35 cellular contexts compared by ENCODE assay signal in genomic region chr16:82884320-82884898, GRCh38.
"Had no signal": no experiment of that assay in that cellular context is flagged by ENCODE, and none has a peak within 500 bp of the region (broad histone marks: within the 10 kb centered on the region; RNA-seq: fewer than 3 reads in every experiment).

No MANE protein-coding gene starts in this region.

- H3K4me3 ChIP-seq: adrenal gland, breast epithelium, cardiac muscle cell, coronary artery, dorsolateral prefrontal cortex, esophagus squamous epithelium, gastroesophageal sphincter had no signal

- H3K27me3 Mint-ChIP-seq: activated naive CD4-positive, alpha-beta T cell treated with anti-CD3 and anti-CD28 coated beads, Interleukin-2, amount 50 U/mL, for 24 hours; activated naive CD8-positive, alpha-beta T cell treated with anti-CD3 and anti-CD28 coated beads, Interleukin-2, amount 50 U/mL, for 24 hours; brain; dendritic cell treated with granulocyte-macrophage colony-stimulating factor and Interleukin-4, amounts not matched to agents 40 ng/mL and 50 ng/mL, for 4 days had no signal

- H3K9me3 Mint-ChIP-seq: activated CD4-positive, alpha-beta memory T cell treated with anti-CD3 and anti-CD28 coated beads for 36 hours; activated naive CD4-positive, alpha-beta T cell treated with anti-CD3 and anti-CD28 coated beads for 36 hours; activated naive CD4-positive, alpha-beta T cell treated with anti-CD3 and anti-CD28 coated beads, Interleukin-2, amount 50 U/mL, for 24 hours; activated naive CD8-positive, alpha-beta T cell treated with anti-CD3 and anti-CD28 coated beads for 36 hours; activated naive CD8-positive, alpha-beta T cell treated with anti-CD3 and anti-CD28 coated beads, Interleukin-2, amount 50 U/mL, for 24 hours; activated T-helper 1 cell treated with anti-CD3 and anti-CD28 coated beads, Interleukin-12 subunit alpha, Interleukin-12 subunit beta, Interleukin-2, Interleukin-4 antibody, amounts not matched to agents 30 ng/mL and 10 ng/mL and 1 ng/mL, durations not matched to agents 14 hours and 24 hours and 36 hours; activated T-helper 2 cell treated with anti-CD3 and anti-CD28 coated beads, Interferon-gamma antibody, Interleukin-2, Interleukin-4, amounts not matched to agents 10 μg/mL and 5 μg/mL and 100 μg/mL, durations not matched to agents 14 hours and 24 hours and 36 hours; dendritic cell treated with granulocyte-macrophage colony-stimulating factor and Interleukin-4, amounts not matched to agents 40 ng/mL and 50 ng/mL, for 4 days; endodermal cell had no signal

- H3K36me3 ChIP-seq: adrenal gland, breast epithelium, cardiac muscle cell, esophagus squamous epithelium, gastroesophageal sphincter had no signal

- H3K27ac ChIP-seq: adrenal gland, breast epithelium, cardiac muscle cell, coronary artery, esophagus squamous epithelium, gastroesophageal sphincter had no signal

- H3K9me3 ChIP-seq: adrenal gland, breast epithelium, esophagus squamous epithelium, gastroesophageal sphincter had no signal

- DNase-seq: activated CD4-positive, alpha-beta memory T cell treated with anti-CD3 and anti-CD28 coated beads for 36 hours; activated CD4-positive, alpha-beta T cell treated with anti-CD3 and anti-CD28 coated beads for 36 hours; activated CD4-positive, alpha-beta T cell treated with anti-CD3 and anti-CD28 coated beads, Interleukin-2, amount 10 ng/mL, durations not matched to agents 24 days and 14 days; activated CD4-positive, CD25-positive, alpha-beta regulatory T cell; activated CD4-positive, CD25-positive, alpha-beta regulatory T cell treated with anti-CD3 and anti-CD28 coated beads, Interleukin-2, amount 50 U/mL, for 72 hours; activated CD8-positive, alpha-beta memory T cell treated with anti-CD3 and anti-CD28 coated beads, Interleukin-2, amount 10 ng/mL, durations not matched to agents 7 days and 5 days; activated CD8-positive, alpha-beta memory T cell treated with anti-CD3 and anti-CD28 coated beads, Interleukin-2, amount 50 U/mL, for 4 hours; activated CD8-positive, alpha-beta T cell treated with anti-CD3 and anti-CD28 coated beads, Interleukin-2, amount 10 ng/mL, durations not matched to agents 7 days and 5 days; activated effector memory CD4-positive, alpha-beta T cell treated with anti-CD3 and anti-CD28 coated beads, Interleukin-2, amount 50 U/mL, for 16 hours; activated naive CD4-positive, alpha-beta T cell treated with anti-CD3 and anti-CD28 coated beads for 36 hours; activated naive CD8-positive, alpha-beta T cell treated with anti-CD3 and anti-CD28 coated beads for 36 hours; activated naive CD8-positive, alpha-beta T cell treated with anti-CD3 and anti-CD28 coated beads, Interleukin-2, amount 50 U/mL, for 24 hours; activated T-cell treated with anti-CD3 and anti-CD28 coated beads, Interleukin-2, amount 50 U/mL, for 1 hour; activated T-cell treated with anti-CD3 and anti-CD28 coated beads, Interleukin-2, amount 50 U/mL, for 48 hours; adrenal gland; amygdala; aorta; central memory CD4-positive, alpha-beta T cell; cerebellar nuclear complex; dorsolateral prefrontal cortex; effector memory CD4-positive, alpha-beta T cell; endodermal cell; erythroblast; esophagus squamous epithelium; foreskin melanocyte; T-helper 2 cell had no signal

- H3K4me3 Mint-ChIP-seq: activated CD4-positive, alpha-beta memory T cell treated with anti-CD3 and anti-CD28 coated beads for 36 hours; activated CD4-positive, alpha-beta T cell treated with anti-CD3 and anti-CD28 coated beads for 36 hours; activated CD4-positive, alpha-beta T cell treated with anti-CD3 and anti-CD28 coated beads, Interleukin-2, amount 10 ng/mL, durations not matched to agents 24 days and 14 days; activated CD8-positive, alpha-beta memory T cell treated with anti-CD3 and anti-CD28 coated beads, Interleukin-2, amount 10 ng/mL, durations not matched to agents 7 days and 5 days; activated CD8-positive, alpha-beta T cell treated with anti-CD3 and anti-CD28 coated beads, Interleukin-2, amount 10 ng/mL, durations not matched to agents 7 days and 5 days; activated naive CD4-positive, alpha-beta T cell treated with anti-CD3 and anti-CD28 coated beads for 36 hours; activated naive CD4-positive, alpha-beta T cell treated with anti-CD3 and anti-CD28 coated beads, Interleukin-2, amount 50 U/mL, for 24 hours; activated naive CD8-positive, alpha-beta T cell treated with anti-CD3 and anti-CD28 coated beads for 36 hours; activated naive CD8-positive, alpha-beta T cell treated with anti-CD3 and anti-CD28 coated beads, Interleukin-2, amount 50 U/mL, for 24 hours; activated T-helper 1 cell treated with anti-CD3 and anti-CD28 coated beads, Interleukin-12 subunit alpha, Interleukin-12 subunit beta, Interleukin-2, Interleukin-4 antibody, amounts not matched to agents 30 ng/mL and 10 ng/mL and 1 ng/mL, durations not matched to agents 14 hours and 24 hours and 36 hours; brain; dendritic cell treated with granulocyte-macrophage colony-stimulating factor and Interleukin-4, amounts not matched to agents 40 ng/mL and 50 ng/mL, for 4 days; endodermal cell had no signal

- H3K4me1 Mint-ChIP-seq: activated CD4-positive, alpha-beta T cell treated with anti-CD3 and anti-CD28 coated beads for 36 hours; activated CD4-positive, alpha-beta T cell treated with anti-CD3 and anti-CD28 coated beads, Interleukin-2, amount 10 ng/mL, durations not matched to agents 24 days and 14 days; activated CD8-positive, alpha-beta memory T cell treated with anti-CD3 and anti-CD28 coated beads, Interleukin-2, amount 10 ng/mL, durations not matched to agents 7 days and 5 days; activated naive CD4-positive, alpha-beta T cell treated with anti-CD3 and anti-CD28 coated beads, Interleukin-2, amount 50 U/mL, for 24 hours; activated naive CD8-positive, alpha-beta T cell treated with anti-CD3 and anti-CD28 coated beads for 36 hours; activated naive CD8-positive, alpha-beta T cell treated with anti-CD3 and anti-CD28 coated beads, Interleukin-2, amount 50 U/mL, for 24 hours had no signal

- H3K27ac Mint-ChIP-seq: activated CD4-positive, alpha-beta memory T cell treated with anti-CD3 and anti-CD28 coated beads for 36 hours; activated CD4-positive, alpha-beta T cell treated with anti-CD3 and anti-CD28 coated beads for 36 hours; activated CD4-positive, alpha-beta T cell treated with anti-CD3 and anti-CD28 coated beads, Interleukin-2, amount 10 ng/mL, durations not matched to agents 24 days and 14 days; activated CD8-positive, alpha-beta memory T cell treated with anti-CD3 and anti-CD28 coated beads, Interleukin-2, amount 10 ng/mL, durations not matched to agents 7 days and 5 days; activated CD8-positive, alpha-beta T cell treated with anti-CD3 and anti-CD28 coated beads, Interleukin-2, amount 10 ng/mL, durations not matched to agents 7 days and 5 days; activated naive CD4-positive, alpha-beta T cell treated with anti-CD3 and anti-CD28 coated beads for 36 hours; activated naive CD4-positive, alpha-beta T cell treated with anti-CD3 and anti-CD28 coated beads, Interleukin-2, amount 50 U/mL, for 24 hours; activated naive CD8-positive, alpha-beta T cell treated with anti-CD3 and anti-CD28 coated beads for 36 hours; activated naive CD8-positive, alpha-beta T cell treated with anti-CD3 and anti-CD28 coated beads, Interleukin-2, amount 50 U/mL, for 24 hours; activated T-helper 1 cell treated with anti-CD3 and anti-CD28 coated beads, Interleukin-12 subunit alpha, Interleukin-12 subunit beta, Interleukin-2, Interleukin-4 antibody, amounts not matched to agents 30 ng/mL and 10 ng/mL and 1 ng/mL, durations not matched to agents 14 hours and 24 hours and 36 hours; activated T-helper 2 cell treated with anti-CD3 and anti-CD28 coated beads, Interferon-gamma antibody, Interleukin-2, Interleukin-4, amounts not matched to agents 10 μg/mL and 5 μg/mL and 100 μg/mL, durations not matched to agents 14 hours and 24 hours and 36 hours; brain; dendritic cell treated with granulocyte-macrophage colony-stimulating factor and Interleukin-4, amounts not matched to agents 40 ng/mL and 50 ng/mL, for 4 days; endodermal cell had no signal

- H3K27me3 ChIP-seq: adrenal gland, breast epithelium, cardiac muscle cell, dorsolateral prefrontal cortex, esophagus squamous epithelium, gastroesophageal sphincter had no signal

- H3K36me3 Mint-ChIP-seq: activated CD4-positive, alpha-beta memory T cell treated with anti-CD3 and anti-CD28 coated beads for 36 hours; activated CD8-positive, alpha-beta memory T cell treated with anti-CD3 and anti-CD28 coated beads, Interleukin-2, amount 10 ng/mL, durations not matched to agents 7 days and 5 days; activated naive CD4-positive, alpha-beta T cell treated with anti-CD3 and anti-CD28 coated beads, Interleukin-2, amount 50 U/mL, for 24 hours; activated naive CD8-positive, alpha-beta T cell treated with anti-CD3 and anti-CD28 coated beads for 36 hours; brain had no signal

- H3K4me1 ChIP-seq: adrenal gland, breast epithelium, gastroesophageal sphincter had no signal

- ATAC-seq: activated CD4-positive, alpha-beta T cell treated with anti-CD3 and anti-CD28 coated beads for 36 hours; activated CD8-positive, alpha-beta memory T cell treated with anti-CD3 and anti-CD28 coated beads, Interleukin-2, amount 10 ng/mL, durations not matched to agents 7 days and 5 days; activated CD8-positive, alpha-beta T cell treated with anti-CD3 and anti-CD28 coated beads, Interleukin-2, amount 10 ng/mL, durations not matched to agents 7 days and 5 days; activated naive CD8-positive, alpha-beta T cell treated with anti-CD3 and anti-CD28 coated beads, Interleukin-2, amount 50 U/mL, for 24 hours; gastroesophageal sphincter had no signal
